Comparison of ENCODE assay signal across 13 cellular contexts in the genomic region with DNA sequence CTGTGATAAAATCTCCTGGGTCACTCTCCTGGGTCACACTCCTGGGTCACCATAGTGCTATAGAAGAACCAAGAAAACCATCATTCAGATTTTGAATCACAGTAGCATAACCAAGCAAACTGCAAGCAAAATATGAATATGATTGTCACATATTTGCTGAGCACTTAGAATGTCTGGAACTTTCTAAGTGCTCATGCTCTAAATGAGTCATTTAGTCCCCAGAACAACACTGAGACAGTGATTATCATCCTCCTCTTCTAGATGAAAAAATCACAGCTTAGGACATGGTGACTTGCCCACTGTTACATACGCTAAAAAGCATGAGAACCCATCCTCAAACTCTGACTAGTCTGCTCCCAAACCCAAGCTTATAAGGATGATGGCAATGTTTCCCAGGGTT. TPM values are rescaled to one million over a fixed set of nuclear protein-coding genes. Genes with fewer than 3 reads are reported as not detected.
"Had no signal": no experiment of that assay in that cellular context is flagged by ENCODE, and none has a peak within 500 bp of the region (broad histone marks: within the 10 kb centered on the region; RNA-seq: fewer than 3 reads in every experiment).

No MANE protein-coding gene starts in this region.

- H3K4me3 ChIP-seq: thyroid gland had no signal

- H3K27me3 ChIP-seq: thyroid gland had no signal

- H3K36me3 ChIP-seq: thyroid gland had no signal

- H3K27ac ChIP-seq: thyroid gland had no signal

- H3K4me3 Mint-ChIP-seq: activated CD8-positive, alpha-beta memory T cell treated with anti-CD3 and anti-CD28 coated beads, Interleukin-2, amount 10 ng/mL, durations not matched to agents 7 days and 5 days; activated naive CD8-positive, alpha-beta T cell treated with anti-CD3 and anti-CD28 coated beads for 36 hours; activated T-cell treated with anti-CD3 and anti-CD28 coated beads, Interleukin-2, amount 50 U/mL, for 4 hours; mesothelial cell of epicardium; T-helper 17 cell had no signal

- H3K36me3 Mint-ChIP-seq: activated CD8-positive, alpha-beta memory T cell treated with anti-CD3 and anti-CD28 coated beads, Interleukin-2, amount 10 ng/mL, durations not matched to agents 7 days and 5 days; activated naive CD8-positive, alpha-beta T cell treated with anti-CD3 and anti-CD28 coated beads for 36 hours had no signal

- H3K27ac Mint-ChIP-seq: activated CD8-positive, alpha-beta memory T cell treated with anti-CD3 and anti-CD28 coated beads, Interleukin-2, amount 10 ng/mL, durations not matched to agents 7 days and 5 days; activated naive CD8-positive, alpha-beta T cell treated with anti-CD3 and anti-CD28 coated beads for 36 hours; mesothelial cell of epicardium; T-helper 17 cell had no signal

- DNase-seq: activated CD4-positive, alpha-beta T cell treated with anti-CD3 and anti-CD28 coated beads, Interleukin-2, amount 50 U/mL, for 4 hours; activated CD8-positive, alpha-beta memory T cell treated with anti-CD3 and anti-CD28 coated beads, Interleukin-2, amount 10 ng/mL, durations not matched to agents 7 days and 5 days; activated gamma-delta T cell treated with Interleukin-2 at 50 U/mL for 16 hours; activated naive CD8-positive, alpha-beta T cell treated with anti-CD3 and anti-CD28 coated beads for 36 hours; activated T-cell treated with anti-CD3 and anti-CD28 coated beads, Interleukin-2, amount 50 U/mL, for 4 hours; anterior cingulate cortex; retina; T-helper 17 cell; thyroid gland had no signal

- H3K4me1 Mint-ChIP-seq: activated CD8-positive, alpha-beta memory T cell treated with anti-CD3 and anti-CD28 coated beads, Interleukin-2, amount 10 ng/mL, durations not matched to agents 7 days and 5 days; activated naive CD8-positive, alpha-beta T cell treated with anti-CD3 and anti-CD28 coated beads for 36 hours; T-helper 17 cell had no signal

- H3K9me3 ChIP-seq: thyroid gland had no signal

- ATAC-seq: activated CD8-positive, alpha-beta memory T cell treated with anti-CD3 and anti-CD28 coated beads, Interleukin-2, amount 10 ng/mL, durations not matched to agents 7 days and 5 days; activated T-cell treated with anti-CD3 and anti-CD28 coated beads, Interleukin-2, amount 50 U/mL, for 4 hours; T-helper 17 cell had no signal

- FAIRE-seq: colon, TTC549, urothelium cell line had no signal

RNA-seq across cellular contexts. Expression of gene DDAH1, which starts 39.5 kb away (rescaled TPM):
- total RNA-seq: activated CD8-positive, alpha-beta memory T cell treated with anti-CD3 and anti-CD28 coated beads, Interleukin-2, amount 10 ng/mL, durations not matched to agents 7 days and 5 days; T-helper 17 cell had no signal
